ENCODE assay signal across 30 cellular contexts in the genomic region with DNA sequence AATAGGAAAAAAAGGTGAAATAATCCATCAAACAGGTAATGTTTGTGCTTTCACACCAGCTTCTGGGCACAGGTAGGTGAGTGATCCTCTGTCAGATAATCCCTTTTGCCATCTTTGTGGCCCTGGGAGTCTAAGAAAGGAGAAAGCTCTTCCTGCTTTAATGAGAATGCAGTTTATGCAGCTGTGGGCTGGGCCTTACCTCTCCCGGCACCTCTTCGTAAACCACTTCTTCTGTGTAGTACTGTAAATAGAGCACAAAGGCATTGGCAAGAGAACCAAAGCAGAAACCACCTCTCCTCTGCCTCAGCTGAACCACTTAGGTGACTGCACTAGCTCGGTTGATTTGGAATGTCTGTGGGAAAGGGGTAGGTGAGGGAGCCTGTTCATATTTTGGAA. TPM values are rescaled to one million over a fixed set of nuclear protein-coding genes. Genes with fewer than 3 reads are reported as not detected.
DNase-seq lines count a peak whose midpoint lies in the region; ATAC-seq and TF ChIP-seq lines count a peak whose summit lies in the region.
"Had no signal": no experiment of that assay in that cellular context is flagged by ENCODE, and none has a peak within 500 bp of the region (broad histone marks: within the 10 kb centered on the region; RNA-seq: fewer than 3 reads in every experiment).

No MANE protein-coding gene starts in this region.

- POLR2A ChIA-PET in SK-N-SH (lab: Yijun Ruan, JAX), result no interaction called here

- no peaks in the 10 kb centered on the region for H3K27me3 Mint-ChIP-seq in IgD-negative memory B cell
- H3K27me3 Mint-ChIP-seq in stimulated activated memory B cell treated with anti-CD40 and anti-IgM and Interleukin-4, amounts not matched to agents 10 μg/mL and 1 μg/mL and 100 μg/mL, for 72 hours, result no peaks in the 10 kb centered on the region

- CTCF ChIA-PET in SK-N-SH (lab: Yijun Ruan, JAX), result no interaction called here

- no peaks in the 10 kb centered on the region for H3K36me3 Mint-ChIP-seq in IgD-negative memory B cell
- no peaks in the 10 kb centered on the region for H3K36me3 Mint-ChIP-seq in stimulated activated memory B cell treated with anti-CD40 and anti-IgM and Interleukin-4, amounts not matched to agents 10 μg/mL and 1 μg/mL and 100 μg/mL, for 72 hours
- H3K36me3 Mint-ChIP-seq: CD14-positive monocyte had no signal

- no peak overlapping the region for H3K9ac ChIP-seq in SK-N-SH

- ATAC-seq in left lung (peak; percentile 68), GM18870 (IDR thresholded peaks at IDR 0.05; ENCODE audit: unreplicated experiment) (no peak)
- peak; percentile 51 for ATAC-seq in stimulated activated memory B cell treated with anti-CD40 and anti-IgM and Interleukin-4, amounts not matched to agents 10 μg/mL and 1 μg/mL and 100 μg/mL, for 72 hours
- ATAC-seq: lower lobe of right lung; stimulated activated naive CD8-positive, alpha-beta T cell treated with anti-CD3 and anti-CD28 coated beads, Interleukin-15, Interleukin-2, amounts not matched to agents 100 U/mL and 50 U/mL, for 24 hours had no signal

- no peaks in the 10 kb centered on the region for H3K27me3 ChIP-seq in left lung
- H3K27me3 ChIP-seq in SK-N-SH (ENCODE audit: insufficient read depth), result no peaks in the 10 kb centered on the region
- H3K27me3 ChIP-seq: brain microvascular endothelial cell, ovary, Peyer's patch had no signal

- H3K4me3 Mint-ChIP-seq in IgD-negative memory B cell, result peak overlapping the region in 3 of 4 donors; percentile 22 to 83 (median 31)
- peak overlapping the region; percentile 2 for H3K4me3 Mint-ChIP-seq in stimulated activated memory B cell treated with anti-CD40 and anti-IgM and Interleukin-4, amounts not matched to agents 10 μg/mL and 1 μg/mL and 100 μg/mL, for 72 hours
- H3K4me3 Mint-ChIP-seq: activated CD4-positive, alpha-beta memory T cell treated with anti-CD3 and anti-CD28 coated beads, Interleukin-2, amount 10 ng/mL, durations not matched to agents 7 days and 5 days; activated naive CD4-positive, alpha-beta T cell treated with anti-CD3 and anti-CD28 coated beads for 36 hours; activated T-helper 1 cell treated with anti-CD3 and anti-CD28 coated beads, Interleukin-12 subunit alpha, Interleukin-12 subunit beta, Interleukin-2, Interleukin-4 antibody, amounts not matched to agents 30 ng/mL and 10 ng/mL and 1 ng/mL, durations not matched to agents 14 hours and 24 hours and 36 hours; CD14-positive monocyte; nephron progenitor cell had no signal

- H3K9me3 ChIP-seq in left lung, result no peaks in the 10 kb centered on the region
- no peaks in the 10 kb centered on the region for H3K9me3 ChIP-seq in SK-N-SH
- H3K9me3 ChIP-seq: lower lobe of right lung, ovary, Peyer's patch had no signal

- H3K27ac Mint-ChIP-seq in IgD-negative memory B cell, result peak overlapping the region in 2 of 3 donors; percentile 54 to 65
- H3K27ac Mint-ChIP-seq in stimulated activated memory B cell treated with anti-CD40 and anti-IgM and Interleukin-4, amounts not matched to agents 10 μg/mL and 1 μg/mL and 100 μg/mL, for 72 hours, result peak overlapping the region; percentile 74
- H3K27ac Mint-ChIP-seq: activated CD4-positive, alpha-beta memory T cell treated with anti-CD3 and anti-CD28 coated beads, Interleukin-2, amount 10 ng/mL, durations not matched to agents 7 days and 5 days; activated naive CD4-positive, alpha-beta T cell treated with anti-CD3 and anti-CD28 coated beads for 36 hours; activated T-helper 1 cell treated with anti-CD3 and anti-CD28 coated beads, Interleukin-12 subunit alpha, Interleukin-12 subunit beta, Interleukin-2, Interleukin-4 antibody, amounts not matched to agents 30 ng/mL and 10 ng/mL and 1 ng/mL, durations not matched to agents 14 hours and 24 hours and 36 hours; CD14-positive monocyte had no signal

- H3K27ac ChIP-seq in left lung (no peak overlapping the region), SK-N-SH (ENCODE audit: low read depth in 2 of 2, low read length in 1 of 2) (no peak overlapping the region)
- H3K27ac ChIP-seq: 22Rv1, brain microvascular endothelial cell, dorsolateral prefrontal cortex, lower lobe of right lung, ovary, Peyer's patch had no signal

- H3K36me3 ChIP-seq in left lung (no peaks in the 10 kb centered on the region), SK-N-SH (replicated peaks in 1 of 2; ENCODE audit: control insufficient read depth in 1 of 2, insufficient read depth in 2 of 2, low read length in 1 of 2) (no peaks in the 10 kb centered on the region)
- H3K36me3 ChIP-seq: brain microvascular endothelial cell, lower lobe of right lung, ovary, Peyer's patch had no signal

- 75% methylated on average over 3 of the region's 3 CpGs for WGBS in SK-N-SH (ENCODE audit: low lambda C conversion rate)

- no peak overlapping the region for H3K4me2 ChIP-seq in SK-N-SH

- H3K4me1 Mint-ChIP-seq in IgD-negative memory B cell, result peaks cover 19 to 24% (median 21%) of the 10 kb centered on the region in 3 donors
- peaks cover 26% of the 10 kb centered on the region for H3K4me1 Mint-ChIP-seq in stimulated activated memory B cell treated with anti-CD40 and anti-IgM and Interleukin-4, amounts not matched to agents 10 μg/mL and 1 μg/mL and 100 μg/mL, for 72 hours
- H3K4me1 Mint-ChIP-seq: activated CD4-positive, alpha-beta memory T cell treated with anti-CD3 and anti-CD28 coated beads, Interleukin-2, amount 10 ng/mL, durations not matched to agents 7 days and 5 days; CD14-positive monocyte had no signal

- no peaks in the 10 kb centered on the region for H3K9me2 ChIP-seq in SK-N-SH

- TF ChIP-seq CTCF in left lung (IDR thresholded peaks at IDR 0.05) (no peak), SK-N-SH (IDR thresholded peaks at IDR 0.05) (no peak)

- TF ChIP-seq RAD21 in SK-N-SH (IDR thresholded peaks at IDR 0.05; ENCODE audit: low read length), result no peak

- TF ChIP-seq EP300 in SK-N-SH (IDR thresholded peaks at IDR 0.05; ENCODE audit: borderline replicate concordance in 1 of 2, low read depth in 1 of 2, low read length in 1 of 2), result no peak

- DNase-seq in NCI-H1092 treated with DMSO at 0.1 percent for 48 hours (lab: John Stamatoyannopoulos, UW) (peak; percentile 5), NCI-H1092 (lab: John Stamatoyannopoulos, UW) (no peak), left lung (no peak), AG20443 (ENCODE audit: low spot score) (no peak), SK-N-SH (no peak)
- DNase-seq: activated CD4-positive, alpha-beta memory T cell treated with anti-CD3 and anti-CD28 coated beads, Interleukin-2, amount 10 ng/mL, durations not matched to agents 7 days and 5 days; activated CD4-positive, alpha-beta T cell treated with anti-CD3 and anti-CD28 coated beads for 1 hour; activated CD8-positive, alpha-beta memory T cell treated with anti-CD3 and anti-CD28 coated beads, Interleukin-2, amount 50 U/mL, for 48 hours; activated naive CD4-positive, alpha-beta T cell treated with anti-CD3 and anti-CD28 coated beads for 36 hours; brain microvascular endothelial cell; GF-D8; KBM-7; lower lobe of right lung; NCI-H1105 treated with DMSO at 0.1 percent for 48 hours; NCI-H748 treated with DMSO at 0.1 percent for 48 hours; nephron progenitor cell; ovary; Peyer's patch; SHP77; small intestine; stimulated activated naive CD8-positive, alpha-beta T cell treated with anti-CD3 and anti-CD28 coated beads, Interleukin-15, Interleukin-2, amounts not matched to agents 100 U/mL and 50 U/mL, for 24 hours; T-helper 2 cell had no signal

- H3K9me3 Mint-ChIP-seq in IgD-negative memory B cell, result peaks cover 0 to 2% (median 0%) of the 10 kb centered on the region in 3 donors
- H3K9me3 Mint-ChIP-seq in stimulated activated memory B cell treated with anti-CD40 and anti-IgM and Interleukin-4, amounts not matched to agents 10 μg/mL and 1 μg/mL and 100 μg/mL, for 72 hours, result no peaks in the 10 kb centered on the region
- H3K9me3 Mint-ChIP-seq: activated CD4-positive, alpha-beta memory T cell treated with anti-CD3 and anti-CD28 coated beads, Interleukin-2, amount 10 ng/mL, durations not matched to agents 7 days and 5 days; activated naive CD4-positive, alpha-beta T cell treated with anti-CD3 and anti-CD28 coated beads for 36 hours; activated T-helper 1 cell treated with anti-CD3 and anti-CD28 coated beads, Interleukin-12 subunit alpha, Interleukin-12 subunit beta, Interleukin-2, Interleukin-4 antibody, amounts not matched to agents 30 ng/mL and 10 ng/mL and 1 ng/mL, durations not matched to agents 14 hours and 24 hours and 36 hours; CD14-positive monocyte; nephron progenitor cell had no signal

- no peak overlapping the region for H3K4me3 ChIP-seq in left lung
- no peak overlapping the region for H3K4me3 ChIP-seq in SK-N-SH (ENCODE audit: low read depth in 2 of 2, low read length in 1 of 2)
- H3K4me3 ChIP-seq: dorsolateral prefrontal cortex, lower lobe of right lung, ovary, Peyer's patch had no signal

- no peaks in the 10 kb centered on the region for H3K4me1 ChIP-seq in left lung
- H3K4me1 ChIP-seq in SK-N-SH (ENCODE audit: control insufficient read depth in 1 of 2, insufficient read depth in 2 of 2, low read depth in 1 of 2, low read length in 1 of 2), result no peaks in the 10 kb centered on the region
- H3K4me1 ChIP-seq: lower lobe of right lung, Peyer's patch had no signal

- intact Hi-C loops in left lung (cut with DNase I), result no loop called here

- H2AFZ ChIP-seq in SK-N-SH (ENCODE audit: low read depth), result no peak overlapping the region

- no peaks in the 10 kb centered on the region for H3F3A ChIP-seq in SK-N-SH (replicated peaks; ENCODE audit: insufficient read depth)

- H4K20me1 ChIP-seq in SK-N-SH (ENCODE audit: insufficient read depth), result no peaks in the 10 kb centered on the region

- H3K79me2 ChIP-seq in SK-N-SH (ENCODE audit: insufficient read depth), result no peaks in the 10 kb centered on the region

TF ChIP-seq in SK-N-SH, 30 proteins besides CTCF, POLR2A, EP300 and RAD21 (continues in another document):
- no peak for TF ChIP-seq GATA2 (CRISPR knock-in tag; IDR thresholded peaks at IDR 0.05)

RNA-seq across cellular contexts. Expression of a gene that starts 4.9 kb away (rescaled TPM):
- polyA plus RNA-seq in IgD-negative memory B cell (1.4 TPM), SK-N-SH (2012; rRNA removed) (0.02 and 0.05 TPM in 2 replicates)
- total RNA-seq in left lung, result 1 to 10 TPM; 1.3 to 1.9 TPM
- under 0.01 and 0.01 TPM in 2 replicates for polyA plus RNA-seq in SK-N-SH (2012; cell fraction: cytosol; rRNA removed)
- polyA plus RNA-seq in SK-N-SH (2012; cell fraction: nucleus; rRNA removed), result 0.05 and 0.09 TPM in 2 replicates
- total RNA-seq: M059J had no signal
- polyA plus RNA-seq: CD14-positive monocyte had no signal
